In the genomic region with DNA sequence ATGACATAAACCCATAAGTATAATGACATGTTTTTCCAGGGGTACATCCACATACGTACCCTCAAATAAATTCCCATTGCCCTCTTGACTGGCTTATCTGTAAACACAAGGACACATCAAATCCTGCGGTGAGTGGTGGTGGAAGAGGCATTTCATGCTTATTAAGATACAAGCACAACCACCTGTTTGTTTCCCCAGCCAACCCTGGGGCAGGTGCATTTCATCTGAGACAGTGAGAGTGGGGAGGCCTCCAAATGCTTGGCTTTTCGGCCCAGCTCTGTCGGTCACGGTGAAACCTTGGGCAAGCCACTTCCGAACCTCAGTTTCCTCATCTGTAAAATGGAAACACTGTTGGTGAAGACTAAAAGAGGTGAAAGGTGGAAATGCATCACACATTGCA, we compare ENCODE assay signal across 16 cellular contexts. TPM values are rescaled to one million over a fixed set of nuclear protein-coding genes. Genes with fewer than 3 reads are reported as not detected.
"Had no signal": no experiment of that assay in that cellular context is flagged by ENCODE, and none has a peak within 500 bp of the region (broad histone marks: within the 10 kb centered on the region; RNA-seq: fewer than 3 reads in every experiment).

No MANE protein-coding gene starts in this region.

RNA-seq across cellular contexts. Expression of gene CELA2B, which starts 8.5 kb away (rescaled TPM):
- total RNA-seq: activated CD4-positive, alpha-beta memory T cell treated with anti-CD3 and anti-CD28 coated beads for 36 hours; activated CD4-positive, alpha-beta T cell treated with anti-CD3 and anti-CD28 coated beads for 36 hours; activated CD4-positive, alpha-beta T cell treated with anti-CD3 and anti-CD28 coated beads, Interleukin-2, amount 10 ng/mL, durations not matched to agents 24 days and 14 days; activated CD8-positive, alpha-beta memory T cell treated with anti-CD3 and anti-CD28 coated beads for 36 hours; activated CD8-positive, alpha-beta memory T cell treated with anti-CD3 and anti-CD28 coated beads, Interleukin-2, amount 10 ng/mL, durations not matched to agents 7 days and 5 days; activated CD8-positive, alpha-beta T cell treated with anti-CD3 and anti-CD28 coated beads, Interleukin-2, amount 10 ng/mL, durations not matched to agents 7 days and 5 days; activated naive CD4-positive, alpha-beta T cell treated with anti-CD3 and anti-CD28 coated beads for 36 hours; activated naive CD8-positive, alpha-beta T cell treated with anti-CD3 and anti-CD28 coated beads for 36 hours; activated T-helper 1 cell treated with anti-CD3 and anti-CD28 coated beads, Interleukin-12 subunit alpha, Interleukin-12 subunit beta, Interleukin-2, Interleukin-4 antibody, amounts not matched to agents 30 ng/mL and 10 ng/mL and 1 ng/mL, durations not matched to agents 14 hours and 24 hours and 36 hours; activated T-helper 2 cell treated with anti-CD3 and anti-CD28 coated beads, Interferon-gamma antibody, Interleukin-2, Interleukin-4, amounts not matched to agents 10 μg/mL and 5 μg/mL and 100 μg/mL, durations not matched to agents 14 hours and 24 hours and 36 hours; chondrocyte; dermis blood vessel endothelial cell; esophagus muscularis mucosa; foreskin keratinocyte; gastrocnemius medialis; heart left ventricle had no signal
- polyA plus RNA-seq: foreskin keratinocyte, heart left ventricle had no signal

RNA-seq across cellular contexts. Expression of gene CELA2A, which starts 27.9 kb away (rescaled TPM):
- total RNA-seq: activated CD4-positive, alpha-beta memory T cell treated with anti-CD3 and anti-CD28 coated beads for 36 hours; activated CD4-positive, alpha-beta T cell treated with anti-CD3 and anti-CD28 coated beads for 36 hours; activated CD4-positive, alpha-beta T cell treated with anti-CD3 and anti-CD28 coated beads, Interleukin-2, amount 10 ng/mL, durations not matched to agents 24 days and 14 days; activated CD8-positive, alpha-beta memory T cell treated with anti-CD3 and anti-CD28 coated beads for 36 hours; activated CD8-positive, alpha-beta memory T cell treated with anti-CD3 and anti-CD28 coated beads, Interleukin-2, amount 10 ng/mL, durations not matched to agents 7 days and 5 days; activated CD8-positive, alpha-beta T cell treated with anti-CD3 and anti-CD28 coated beads, Interleukin-2, amount 10 ng/mL, durations not matched to agents 7 days and 5 days; activated naive CD4-positive, alpha-beta T cell treated with anti-CD3 and anti-CD28 coated beads for 36 hours; activated naive CD8-positive, alpha-beta T cell treated with anti-CD3 and anti-CD28 coated beads for 36 hours; activated T-helper 1 cell treated with anti-CD3 and anti-CD28 coated beads, Interleukin-12 subunit alpha, Interleukin-12 subunit beta, Interleukin-2, Interleukin-4 antibody, amounts not matched to agents 30 ng/mL and 10 ng/mL and 1 ng/mL, durations not matched to agents 14 hours and 24 hours and 36 hours; activated T-helper 2 cell treated with anti-CD3 and anti-CD28 coated beads, Interferon-gamma antibody, Interleukin-2, Interleukin-4, amounts not matched to agents 10 μg/mL and 5 μg/mL and 100 μg/mL, durations not matched to agents 14 hours and 24 hours and 36 hours; chondrocyte; dermis blood vessel endothelial cell; esophagus muscularis mucosa; foreskin keratinocyte; gastrocnemius medialis had no signal
- polyA plus RNA-seq: foreskin keratinocyte, heart left ventricle had no signal

RNA-seq across cellular contexts. Expression of gene CTRC, which starts 46.2 kb away (rescaled TPM):
- total RNA-seq: activated CD4-positive, alpha-beta T cell treated with anti-CD3 and anti-CD28 coated beads for 36 hours; activated CD4-positive, alpha-beta T cell treated with anti-CD3 and anti-CD28 coated beads, Interleukin-2, amount 10 ng/mL, durations not matched to agents 24 days and 14 days; activated CD8-positive, alpha-beta memory T cell treated with anti-CD3 and anti-CD28 coated beads for 36 hours; activated CD8-positive, alpha-beta T cell treated with anti-CD3 and anti-CD28 coated beads, Interleukin-2, amount 10 ng/mL, durations not matched to agents 7 days and 5 days; activated naive CD4-positive, alpha-beta T cell treated with anti-CD3 and anti-CD28 coated beads for 36 hours; chondrocyte; dermis blood vessel endothelial cell; foreskin keratinocyte had no signal
- polyA plus RNA-seq: foreskin keratinocyte, heart left ventricle had no signal
